Comparison of ENCODE assay signal across 8 cellular contexts in the genomic region with DNA sequence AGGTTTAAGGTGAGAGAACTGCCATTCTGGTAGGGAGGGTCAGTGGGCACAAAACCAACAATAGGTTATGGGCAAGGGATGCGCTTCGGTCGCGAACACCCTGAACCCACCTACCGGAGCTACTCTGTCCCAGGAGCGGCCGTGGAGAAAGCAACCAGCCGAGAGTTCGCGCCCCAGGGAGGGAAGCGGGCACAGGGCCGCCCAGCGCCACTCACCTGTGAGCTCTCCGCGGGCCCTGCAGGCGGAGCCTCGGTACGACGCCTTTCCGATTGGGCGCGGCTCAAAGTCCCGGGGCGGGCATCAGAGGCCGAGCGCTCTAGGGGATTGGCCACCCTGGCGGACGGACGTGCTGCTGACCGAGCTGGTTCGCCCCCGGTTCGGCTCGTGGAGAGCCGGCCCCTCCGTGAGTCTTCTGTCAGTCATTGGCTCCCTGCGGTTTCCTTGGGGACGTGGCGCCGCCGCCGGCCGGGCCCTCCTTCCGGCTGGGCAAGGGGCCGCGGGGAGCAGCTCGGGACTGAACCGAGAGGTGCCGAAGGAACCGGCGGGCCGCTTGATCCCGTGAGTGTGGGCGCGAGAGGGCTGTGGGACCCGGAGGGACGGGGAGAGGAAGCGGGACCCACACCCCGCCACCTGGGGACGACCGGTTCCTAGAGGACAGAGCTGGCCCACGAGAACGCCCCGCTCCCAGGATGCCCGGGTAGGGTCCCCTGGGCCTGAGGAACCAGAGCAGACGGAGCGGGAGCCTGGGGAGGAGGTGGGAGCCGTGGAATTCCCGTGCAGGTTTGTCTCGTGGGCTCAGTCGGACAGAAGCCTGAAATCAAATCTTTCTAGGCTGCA. TPM values are rescaled to one million over a fixed set of nuclear protein-coding genes. Genes with fewer than 3 reads are reported as not detected.
DNase-seq lines count a peak whose midpoint lies in the region; ATAC-seq and TF ChIP-seq lines count a peak whose summit lies in the region.

A gene with protein sequence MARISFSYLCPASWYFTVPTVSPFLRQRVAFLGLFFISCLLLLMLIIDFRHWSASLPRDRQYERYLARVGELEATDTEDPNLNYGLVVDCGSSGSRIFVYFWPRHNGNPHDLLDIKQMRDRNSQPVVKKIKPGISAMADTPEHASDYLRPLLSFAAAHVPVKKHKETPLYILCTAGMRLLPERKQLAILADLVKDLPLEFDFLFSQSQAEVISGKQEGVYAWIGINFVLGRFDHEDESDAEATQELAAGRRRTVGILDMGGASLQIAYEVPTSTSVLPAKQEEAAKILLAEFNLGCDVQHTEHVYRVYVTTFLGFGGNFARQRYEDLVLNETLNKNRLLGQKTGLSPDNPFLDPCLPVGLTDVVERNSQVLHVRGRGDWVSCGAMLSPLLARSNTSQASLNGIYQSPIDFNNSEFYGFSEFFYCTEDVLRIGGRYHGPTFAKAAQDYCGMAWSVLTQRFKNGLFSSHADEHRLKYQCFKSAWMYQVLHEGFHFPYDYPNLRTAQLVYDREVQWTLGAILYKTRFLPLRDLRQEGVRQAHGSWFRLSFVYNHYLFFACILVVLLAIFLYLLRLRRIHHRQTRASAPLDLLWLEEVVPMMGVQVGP (plus strand): TSS at position 479 of the 837 bp plus-strand sequence. CDS start 448 bp downstream, outside the sequence.

- TF ChIP-seq CTCF in LNCaP clone FGC (IDR thresholded peaks at IDR 0.05; ENCODE audit: control insufficient read depth, extremely low read depth, insufficient read depth): no peak
- no peak for TF ChIP-seq CTCF in natural killer cell (IDR thresholded peaks at IDR 0.05)

- H3K4me3 ChIP-seq in LNCaP clone FGC (ENCODE audit: low read depth, low read length): peak within 1 kb of the TSS; percentile 77

- intact Hi-C loops in activated T-helper 2 cell treated with anti-CD3 and anti-CD28 coated beads, Interferon-gamma antibody, Interleukin-2, Interleukin-4, amounts not matched to agents 10 μg/mL and 5 μg/mL and 100 μg/mL, durations not matched to agents 14 hours and 24 hours and 36 hours (cut with micrococcal nuclease): loop anchor here (1.0 kb wide), 3 partner anchors 39 to 229 kb away; a partner anchor contains a TSS
- intact Hi-C loops in natural killer cell (cut with micrococcal nuclease): loop anchor here (1.0 to 2.0 kb wide), 2 partner anchors 39 to 74 kb away; a partner anchor contains a TSS

- ATAC-seq in natural killer cell: peak; percentile 97 to 99 (median 98)

- DNase-seq in EL (peak; percentile 97), GOT3 (lab: John Stamatoyannopoulos, UW) (peak; percentile 81), LNCaP clone FGC (ENCODE audit: low read depth) (peak; percentile 74), RPMI8226 (peak; percentile 92), fibroblast of peridontal ligament (ENCODE audit: extremely low read depth) (peak; percentile 91), natural killer cell (peak; percentile 83)
- peak; percentile 90 for DNase-seq in activated T-helper 2 cell treated with anti-CD3 and anti-CD28 coated beads, Interferon-gamma antibody, Interleukin-2, Interleukin-4, amounts not matched to agents 10 μg/mL and 5 μg/mL and 100 μg/mL, durations not matched to agents 14 hours and 24 hours and 36 hours (ENCODE audit: low spot score)
- DNase-seq in stimulated activated naive CD4-positive, alpha-beta T cell (lab: John Stamatoyannopoulos, UW): peak; percentile 64 to 82 (median 74)

- H3K27ac Mint-ChIP-seq in activated T-helper 2 cell treated with anti-CD3 and anti-CD28 coated beads, Interferon-gamma antibody, Interleukin-2, Interleukin-4, amounts not matched to agents 10 μg/mL and 5 μg/mL and 100 μg/mL, durations not matched to agents 14 hours and 24 hours and 36 hours: peak within 1 kb of the TSS; percentile 91
- H3K27ac Mint-ChIP-seq in natural killer cell: peak within 1 kb of the TSS; percentile 79 to 85

- H3K36me3 Mint-ChIP-seq in activated T-helper 2 cell treated with anti-CD3 and anti-CD28 coated beads, Interferon-gamma antibody, Interleukin-2, Interleukin-4, amounts not matched to agents 10 μg/mL and 5 μg/mL and 100 μg/mL, durations not matched to agents 14 hours and 24 hours and 36 hours (ENCODE audit: low read depth): peaks cover 10% of the 10 kb centered on the region
- H3K36me3 Mint-ChIP-seq in natural killer cell: no peaks in the 10 kb centered on the region

- H3K9me3 Mint-ChIP-seq in activated T-helper 2 cell treated with anti-CD3 and anti-CD28 coated beads, Interferon-gamma antibody, Interleukin-2, Interleukin-4, amounts not matched to agents 10 μg/mL and 5 μg/mL and 100 μg/mL, durations not matched to agents 14 hours and 24 hours and 36 hours: no peaks in the 10 kb centered on the region
- no peaks in the 10 kb centered on the region for H3K9me3 Mint-ChIP-seq in natural killer cell

- H3K4me3 Mint-ChIP-seq in activated T-helper 2 cell treated with anti-CD3 and anti-CD28 coated beads, Interferon-gamma antibody, Interleukin-2, Interleukin-4, amounts not matched to agents 10 μg/mL and 5 μg/mL and 100 μg/mL, durations not matched to agents 14 hours and 24 hours and 36 hours (ENCODE audit: low read depth): peak within 1 kb of the TSS; percentile 96
- peak within 1 kb of the TSS; percentile 96 for H3K4me3 Mint-ChIP-seq in natural killer cell

- H3K27me3 Mint-ChIP-seq in activated T-helper 2 cell treated with anti-CD3 and anti-CD28 coated beads, Interferon-gamma antibody, Interleukin-2, Interleukin-4, amounts not matched to agents 10 μg/mL and 5 μg/mL and 100 μg/mL, durations not matched to agents 14 hours and 24 hours and 36 hours (ENCODE audit: low read depth): peaks cover 19% of the 10 kb centered on the region
- H3K27me3 Mint-ChIP-seq in natural killer cell (ENCODE audit: low read depth in 2 of 2): peaks cover 11 to 12% of the 10 kb centered on the region in 2 donors

- H3K4me1 Mint-ChIP-seq in activated T-helper 2 cell treated with anti-CD3 and anti-CD28 coated beads, Interferon-gamma antibody, Interleukin-2, Interleukin-4, amounts not matched to agents 10 μg/mL and 5 μg/mL and 100 μg/mL, durations not matched to agents 14 hours and 24 hours and 36 hours (ENCODE audit: low read depth): peaks cover 18% of the 10 kb centered on the region
- peaks cover 22 to 24% of the 10 kb centered on the region in 2 donors for H3K4me1 Mint-ChIP-seq in natural killer cell

RNA-seq across cellular contexts. Expression of the gene that starts here (rescaled TPM):
- 7.5 and 8.2 TPM in 2 replicates for total RNA-seq in activated T-helper 2 cell treated with anti-CD3 and anti-CD28 coated beads, Interferon-gamma antibody, Interleukin-2, Interleukin-4, amounts not matched to agents 10 μg/mL and 5 μg/mL and 100 μg/mL, durations not matched to agents 14 hours and 24 hours and 36 hours
- total RNA-seq in natural killer cell: 1 to 10 TPM; 3.7 to 6.3 (median 5.6) TPM

Comparison
In these comparisons a context has a peak if more than half of its experiments do, and no peak if none do; other contexts are left out.
1. Peak in every context shown above with its lines: DNase-seq, ATAC-seq and H3K4me3 ChIP-seq.